ENCODE assay signal across 8 cellular contexts in the genomic region with DNA sequence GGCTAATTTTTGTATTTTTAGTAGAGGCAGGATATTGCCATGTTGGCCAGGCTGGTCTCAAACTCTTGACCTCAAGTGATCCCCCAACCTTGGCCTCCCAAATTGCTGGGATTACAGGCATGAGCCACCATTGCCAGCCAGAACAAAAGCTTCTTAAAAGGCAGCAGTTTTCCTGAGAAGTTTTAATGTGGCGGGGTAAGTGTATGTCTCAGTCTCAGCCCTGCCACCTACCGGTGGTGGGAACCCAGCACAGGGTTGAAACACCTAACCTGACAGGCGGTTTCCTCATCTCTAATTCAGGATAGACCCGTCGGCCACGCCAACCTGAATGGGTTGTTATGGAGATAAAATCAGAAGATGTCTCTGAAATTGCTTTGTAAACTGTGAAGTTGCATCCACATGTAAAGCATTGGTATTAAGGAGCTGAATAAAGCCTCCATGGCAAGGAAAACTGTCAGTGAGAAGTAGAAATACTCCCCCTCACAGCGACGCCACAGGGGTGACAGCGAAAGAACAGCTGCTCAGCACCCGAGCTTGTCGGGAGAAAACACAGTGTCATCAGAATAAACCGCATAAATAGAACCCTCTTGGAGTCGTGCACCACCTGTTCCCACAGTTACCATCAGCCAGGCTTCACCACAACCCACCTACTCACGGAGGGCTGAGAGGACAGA.
A peak's percentile ranks its signal among the peaks of the same experiment; 100 is the strongest.
DNase-seq lines count a peak whose midpoint lies in the region; ATAC-seq and TF ChIP-seq lines count a peak whose summit lies in the region.

No MANE protein-coding gene starts in this region.

- H4K91ac ChIP-seq in neuronal stem cell (ENCODE audit: low read depth, low read length, poor library complexity) = no peak overlapping the region

- no peaks in the 10 kb centered on the region for H3K36me3 ChIP-seq in Peyer's patch
- no peaks in the 10 kb centered on the region for H3K36me3 ChIP-seq in neuronal stem cell (replicated peaks in 1 of 2; ENCODE audit: control insufficient read depth in 2 of 2, insufficient read depth in 2 of 2, low read length in 2 of 2)

- no peak overlapping the region for H3K14ac ChIP-seq in neuronal stem cell (ENCODE audit: low read length)

- no peak for TF ChIP-seq POLR2A in Peyer's patch (IDR thresholded peaks at IDR 0.05)

- no peak overlapping the region for H3K4me3 ChIP-seq in HFF-Myc (replicated peaks; ENCODE audit: low read depth, low read length)
- H3K4me3 ChIP-seq in Peyer's patch = no peak overlapping the region
- no peak overlapping the region for H3K4me3 ChIP-seq in neuronal stem cell (ENCODE audit: low read length in 2 of 2)

- H2AFZ ChIP-seq in neuronal stem cell (ENCODE audit: low read length) = no peak overlapping the region

- peak overlapping the region; percentile 30 for H2BK5ac ChIP-seq in neuronal stem cell (ENCODE audit: low read length)

- H2AK5ac ChIP-seq in neuronal stem cell (ENCODE audit: low read depth, low read length) = peak overlapping the region; percentile 53

- H3K18ac ChIP-seq in neuronal stem cell (ENCODE audit: low read length) = no peak overlapping the region

- TF ChIP-seq CTCF in HFF-Myc (IDR thresholded peaks at IDR 0.05; ENCODE audit: low read depth, low read length, missing control alignments) (peak; percentile 49), Peyer's patch (IDR thresholded peaks at IDR 0.05) (peak in 5 of 6 experiments; percentile 21 to 53 (median 34))

- H3K79me1 ChIP-seq in neuronal stem cell (ENCODE audit: low read depth, low read length) = no peaks in the 10 kb centered on the region

- peak overlapping the region; percentile 19 for H3K4ac ChIP-seq in neuronal stem cell (ENCODE audit: low read length)

- H3K27ac ChIP-seq in Peyer's patch (no peak overlapping the region), neuronal stem cell (replicated peaks; ENCODE audit: low read length) (no peak overlapping the region)

- no peaks in the 10 kb centered on the region for H3K4me1 ChIP-seq in Peyer's patch
- H3K4me1 ChIP-seq in neuronal stem cell (ENCODE audit: control insufficient read depth in 2 of 2, insufficient read depth in 1 of 2, low read depth in 1 of 2, low read length in 2 of 2) = peaks cover 4 to 24% of the 10 kb centered on the region in 2 donors

- H3K27me3 ChIP-seq in Peyer's patch (no peaks in the 10 kb centered on the region), neuronal stem cell (ENCODE audit: control insufficient read depth in 3 of 3, insufficient read depth in 3 of 3, low read depth in 1 of 3, low read length in 3 of 3) (no peaks in the 10 kb centered on the region)

- ATAC-seq in GM19328 (IDR thresholded peaks at IDR 0.05; ENCODE audit: unreplicated experiment) (no peak), GM21723 (IDR thresholded peaks at IDR 0.05; ENCODE audit: unreplicated experiment) (no peak)

- no CpG with 5 or more reads among the region's 14 CpGs for WGBS in neuronal stem cell (ENCODE audit: extremely low coverage in 2 of 2, insufficient read length in 2 of 2, insufficient replicate concordance in 1 of 2), 2 donors

- DNase-seq in EH (ENCODE audit: low read depth) (peak; percentile 49), HFF-Myc (ENCODE audit: extremely low read depth, low read depth) (no peak), Peyer's patch (peak in 1 of 3 donors; percentile 58), dermis microvascular lymphatic vessel endothelial cell (ENCODE audit: low read depth in 2 of 2) (peak; percentile 36 to 45), neuronal stem cell (ENCODE audit: low spot score) (no peak), NCI-H1694 (lab: John Stamatoyannopoulos, UW) (no peak)

- no peak overlapping the region for H3K4me2 ChIP-seq in neuronal stem cell (ENCODE audit: insufficient read depth, low read length, poor library complexity, severe bottlenecking)

- no peak overlapping the region for H2BK12ac ChIP-seq in neuronal stem cell (ENCODE audit: low read length)

- H2BK120ac ChIP-seq in neuronal stem cell (ENCODE audit: low read depth, low read length) = no peak overlapping the region

- no peak overlapping the region for H2BK15ac ChIP-seq in neuronal stem cell (ENCODE audit: low read length)

- no peaks in the 10 kb centered on the region for H3K9me3 ChIP-seq in Peyer's patch
- H3K9me3 ChIP-seq in neuronal stem cell (replicated peaks in 1 of 2; ENCODE audit: control insufficient read depth in 2 of 2, insufficient read depth in 1 of 2, low read depth in 1 of 2, low read length in 2 of 2) = peaks cover 0 to 2% of the 10 kb centered on the region in 2 donors

- no peak overlapping the region for H3K23ac ChIP-seq in neuronal stem cell (ENCODE audit: low read depth, low read length, poor library complexity)

- H4K8ac ChIP-seq in neuronal stem cell (ENCODE audit: low read depth, low read length) = no peak overlapping the region

- H3K9ac ChIP-seq in neuronal stem cell (ENCODE audit: low read depth, low read length, poor library complexity) = no peak overlapping the region

Comparison
In these comparisons a context has a peak if more than half of its experiments do, and no peak if none do; other contexts are left out.
1. DNase-seq: peak in EH (single experiment) and dermis microvascular lymphatic vessel endothelial cell (2 of 2); none in HFF-Myc (single experiment), neuronal stem cell (single experiment) and NCI-H1694 (single experiment).